2 cellular contexts compared by ENCODE assay signal in genomic region chr1:14740466-14740865, GRCh38.
TF ChIP-seq lines count a peak whose summit lies in the region.

No MANE protein-coding gene starts in this region.

TF ChIP-seq in GM23338, 12 proteins besides CTCF, POLR2A, EP300 and RAD21:
- TF ChIP-seq, protein P1, sequence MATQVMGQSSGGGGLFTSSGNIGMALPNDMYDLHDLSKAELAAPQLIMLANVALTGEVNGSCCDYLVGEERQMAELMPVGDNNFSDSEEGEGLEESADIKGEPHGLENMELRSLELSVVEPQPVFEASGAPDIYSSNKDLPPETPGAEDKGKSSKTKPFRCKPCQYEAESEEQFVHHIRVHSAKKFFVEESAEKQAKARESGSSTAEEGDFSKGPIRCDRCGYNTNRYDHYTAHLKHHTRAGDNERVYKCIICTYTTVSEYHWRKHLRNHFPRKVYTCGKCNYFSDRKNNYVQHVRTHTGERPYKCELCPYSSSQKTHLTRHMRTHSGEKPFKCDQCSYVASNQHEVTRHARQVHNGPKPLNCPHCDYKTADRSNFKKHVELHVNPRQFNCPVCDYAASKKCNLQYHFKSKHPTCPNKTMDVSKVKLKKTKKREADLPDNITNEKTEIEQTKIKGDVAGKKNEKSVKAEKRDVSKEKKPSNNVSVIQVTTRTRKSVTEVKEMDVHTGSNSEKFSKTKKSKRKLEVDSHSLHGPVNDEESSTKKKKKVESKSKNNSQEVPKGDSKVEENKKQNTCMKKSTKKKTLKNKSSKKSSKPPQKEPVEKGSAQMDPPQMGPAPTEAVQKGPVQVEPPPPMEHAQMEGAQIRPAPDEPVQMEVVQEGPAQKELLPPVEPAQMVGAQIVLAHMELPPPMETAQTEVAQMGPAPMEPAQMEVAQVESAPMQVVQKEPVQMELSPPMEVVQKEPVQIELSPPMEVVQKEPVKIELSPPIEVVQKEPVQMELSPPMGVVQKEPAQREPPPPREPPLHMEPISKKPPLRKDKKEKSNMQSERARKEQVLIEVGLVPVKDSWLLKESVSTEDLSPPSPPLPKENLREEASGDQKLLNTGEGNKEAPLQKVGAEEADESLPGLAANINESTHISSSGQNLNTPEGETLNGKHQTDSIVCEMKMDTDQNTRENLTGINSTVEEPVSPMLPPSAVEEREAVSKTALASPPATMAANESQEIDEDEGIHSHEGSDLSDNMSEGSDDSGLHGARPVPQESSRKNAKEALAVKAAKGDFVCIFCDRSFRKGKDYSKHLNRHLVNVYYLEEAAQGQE (IDR thresholded peaks at IDR 0.05; ENCODE audit: unreplicated experiment) = no peak
- no peak for TF ChIP-seq CREB1 (CRISPR knock-in tag; IDR thresholded peaks at IDR 0.05; ENCODE audit: low read depth)
- no peak for TF ChIP-seq JUNB (IDR thresholded peaks at IDR 0.05; ENCODE audit: unreplicated experiment)
- no peak for TF ChIP-seq ZNF331 (CRISPR knock-in tag; IDR thresholded peaks at IDR 0.05; ENCODE audit: low read depth)

TF ChIP-seq in IMR-90, 13 proteins besides CTCF, POLR2A, EP300 and RAD21:
- TF ChIP-seq, protein P2, sequence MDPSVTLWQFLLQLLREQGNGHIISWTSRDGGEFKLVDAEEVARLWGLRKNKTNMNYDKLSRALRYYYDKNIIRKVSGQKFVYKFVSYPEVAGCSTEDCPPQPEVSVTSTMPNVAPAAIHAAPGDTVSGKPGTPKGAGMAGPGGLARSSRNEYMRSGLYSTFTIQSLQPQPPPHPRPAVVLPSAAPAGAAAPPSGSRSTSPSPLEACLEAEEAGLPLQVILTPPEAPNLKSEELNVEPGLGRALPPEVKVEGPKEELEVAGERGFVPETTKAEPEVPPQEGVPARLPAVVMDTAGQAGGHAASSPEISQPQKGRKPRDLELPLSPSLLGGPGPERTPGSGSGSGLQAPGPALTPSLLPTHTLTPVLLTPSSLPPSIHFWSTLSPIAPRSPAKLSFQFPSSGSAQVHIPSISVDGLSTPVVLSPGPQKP (IDR thresholded peaks at IDR 0.05; ENCODE audit: borderline replicate concordance, low read depth, low read length) = no peak
- TF ChIP-seq CHD1 (IDR thresholded peaks at IDR 0.05; ENCODE audit: low read depth, low read length) = no peak
TF ChIP-seq in IMR-90: peak in this region for 0.
